Comparison of ENCODE assay signal across 27 cellular contexts in genomic region chr18:10232062-10232461, GRCh38.
DNase-seq lines count a peak whose midpoint lies in the region; ATAC-seq, FAIRE-seq and TF ChIP-seq lines count a peak whose summit lies in the region.
"Had no signal": no experiment of that assay in that cellular context is flagged by ENCODE, and none has a peak within 500 bp of the region (broad histone marks: within the 10 kb centered on the region; RNA-seq: fewer than 3 reads in every experiment).

No MANE protein-coding gene starts in this region.

- peak; percentile 60 for FAIRE-seq in bronchial epithelial cell (lab: Jason Lieb, UNC)
- no peak for FAIRE-seq in HTR-8/SVneo (lab: Jason Lieb, UNC)
- FAIRE-seq: islet of Langerhans had no signal

- no peaks in the 10 kb centered on the region for H3K36me3 ChIP-seq in bronchial epithelial cell (ENCODE audit: control insufficient read depth, insufficient read depth, low read length)
- H3K36me3 ChIP-seq: BLaER1, gastrocnemius medialis, SJCRH30, tibial artery had no signal

- ATAC-seq in GM18520 (IDR thresholded peaks at IDR 0.05; ENCODE audit: unreplicated experiment) = no peak
- ATAC-seq: activated T-cell treated with anti-CD3 and anti-CD28 coated beads, Interleukin-2, amount 50 U/mL, for 72 hours; effector memory CD8-positive, alpha-beta T cell; esophagus mucosa; gastrocnemius medialis; Panc1 had no signal

- no peak for TF ChIP-seq CTCF in bronchial epithelial cell (IDR thresholded peaks at IDR 0.05; ENCODE audit: insufficient read depth, low read length, severe bottlenecking)

- peak; percentile 10 to 82 (median 20) for DNase-seq in NCI-H1417 (lab: John Stamatoyannopoulos, UW)
- DNase-seq in NCI-H1417 treated with DMSO at 0.1 percent for 48 hours (lab: John Stamatoyannopoulos, UW) = no peak
- DNase-seq in NCI-H2196 treated with DMSO at 0.1 percent for 48 hours (lab: John Stamatoyannopoulos, UW; ENCODE audit: unreplicated experiment) = peak; percentile 50
- no peak for DNase-seq in bronchial epithelial cell (ENCODE audit: low read depth)
- peak; percentile 31 for DNase-seq in pons (ENCODE audit: low spot score)
- no peak for DNase-seq in HTR-8/SVneo (ENCODE audit: insufficient read length, low spot score)
- DNase-seq in cerebellar cortex (ENCODE audit: low spot score) = no peak
- DNase-seq: activated CD4-positive, alpha-beta T cell treated with anti-CD3 and anti-CD28 coated beads for 4 hours; activated naive CD4-positive, alpha-beta T cell treated with anti-CD3 and anti-CD28 coated beads for 36 hours; activated T-cell treated with anti-CD3 and anti-CD28 coated beads, Interleukin-2, amount 50 U/mL, for 72 hours; Calu3; effector memory CD8-positive, alpha-beta T cell; EL; gastrocnemius medialis; GOT3; NCI-H1694; NCI-H226; NK-92 treated with Interleukin-12 subunit alpha and Interleukin-12 subunit beta, amount 100 ng/mL, for 24 hours; SJCRH30; stimulated activated CD4-positive, alpha-beta T cell treated with anti-CD3 and anti-CD28 coated beads, Interleukin-12 subunit alpha, Interleukin-12 subunit beta, amount 100 ng/mL, for 4 hours; stimulated activated CD4-positive, alpha-beta T cell treated with anti-CD3 and anti-CD28 coated beads, Interleukin-4, amount 100 ng/mL, for 4 hours; tibial artery had no signal

- H3K27me3 ChIP-seq in bronchial epithelial cell (ENCODE audit: control insufficient read depth, insufficient read depth, low read length) = no peaks in the 10 kb centered on the region
- H3K27me3 ChIP-seq: BLaER1, gastrocnemius medialis, SJCRH30, tibial artery had no signal

- no peak overlapping the region for H3K4me3 ChIP-seq in bronchial epithelial cell (ENCODE audit: low read depth, low read length)
- H3K4me3 ChIP-seq: BLaER1, gastrocnemius medialis, SJCRH30, tibial artery had no signal

Comparison
In these comparisons a context has a peak if more than half of its experiments do, and no peak if none do; other contexts are left out.
1. DNase-seq: peak in NCI-H1417 (3 of 3), NCI-H2196 treated with DMSO at 0.1 percent for 48 hours (single experiment) and pons (single experiment); none in NCI-H1417 treated with DMSO at 0.1 percent for 48 hours (single experiment), bronchial epithelial cell (single experiment), HTR-8/SVneo (single experiment) and cerebellar cortex (single experiment).